In the genomic region with DNA sequence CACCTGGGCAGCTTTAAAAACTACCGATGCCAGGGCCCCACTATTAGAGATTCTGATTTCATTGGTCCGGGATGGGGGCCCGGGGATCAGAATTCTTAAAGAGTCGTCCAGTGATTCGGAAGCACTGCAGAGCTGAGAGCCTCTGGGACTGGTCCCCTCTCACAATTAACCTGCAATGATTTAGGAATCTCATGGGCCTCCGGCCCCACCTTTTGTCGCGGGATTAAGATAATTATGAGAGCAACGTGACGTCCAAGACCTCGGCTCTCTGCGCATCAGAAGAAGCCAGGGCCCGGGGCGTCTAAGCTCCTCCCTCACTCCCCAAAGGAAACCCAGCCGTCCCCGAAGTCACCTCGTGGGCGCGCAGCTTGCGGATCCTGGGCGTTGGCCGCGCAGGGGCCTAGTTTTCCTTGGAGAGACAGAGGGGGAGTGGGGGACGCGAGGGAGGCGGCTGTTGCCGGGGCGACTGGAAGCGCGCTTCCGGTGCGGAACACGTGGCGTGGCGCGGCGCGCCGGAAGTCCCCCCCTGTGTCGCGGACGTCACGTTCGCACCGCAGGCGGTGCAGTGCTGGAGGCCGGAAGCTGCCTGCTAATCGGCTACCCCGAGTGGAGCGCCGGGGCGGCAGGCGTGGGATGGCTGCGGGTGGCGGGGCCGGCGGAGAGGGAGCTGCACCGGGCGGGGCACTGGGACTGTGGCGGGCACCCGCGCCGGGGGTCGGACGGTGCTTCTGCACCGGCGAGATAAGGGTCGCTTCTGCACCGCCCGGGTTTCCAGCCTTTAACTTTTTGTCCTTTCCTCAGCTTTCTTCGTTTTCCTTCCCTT, we compare ENCODE assay signal across 8 cellular contexts. TPM values are rescaled to one million over a fixed set of nuclear protein-coding genes. Genes with fewer than 3 reads are reported as not detected.
DNase-seq lines count a peak whose midpoint lies in the region; ATAC-seq and TF ChIP-seq lines count a peak whose summit lies in the region.

A gene with protein sequence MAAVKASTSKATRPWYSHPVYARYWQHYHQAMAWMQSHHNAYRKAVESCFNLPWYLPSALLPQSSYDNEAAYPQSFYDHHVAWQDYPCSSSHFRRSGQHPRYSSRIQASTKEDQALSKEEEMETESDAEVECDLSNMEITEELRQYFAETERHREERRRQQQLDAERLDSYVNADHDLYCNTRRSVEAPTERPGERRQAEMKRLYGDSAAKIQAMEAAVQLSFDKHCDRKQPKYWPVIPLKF (minus strand): TSS at position 468 of the 823 bp plus-strand sequence. CDS start 8,414 bp downstream, outside the sequence.

- intact Hi-C loops in natural killer cell (cut with micrococcal nuclease): loop anchor here (1.0 to 10.0 kb wide), 3 partner anchors 376 to 1215 kb away; a partner anchor contains a TSS

- H3K27ac Mint-ChIP-seq in activated T-helper 17 cell treated with anti-CD3 and anti-CD28 coated beads, Interleukin-2, amount 50 U/mL, for 72 hours: peak within 1 kb of the TSS; percentile 97
- H3K27ac Mint-ChIP-seq in natural killer cell: peak within 1 kb of the TSS; percentile 89 to 93

- peak within 1 kb of the TSS; percentile 71 for H3K27ac ChIP-seq in KOPT-K1 (ENCODE audit: low read depth, low read length, poor library complexity, severe bottlenecking)

- H3K9me3 Mint-ChIP-seq in activated T-helper 17 cell treated with anti-CD3 and anti-CD28 coated beads, Interleukin-2, amount 50 U/mL, for 72 hours: no peaks in the 10 kb centered on the region
- no peaks in the 10 kb centered on the region for H3K9me3 Mint-ChIP-seq in natural killer cell

- H3K36me3 Mint-ChIP-seq in activated T-helper 17 cell treated with anti-CD3 and anti-CD28 coated beads, Interleukin-2, amount 50 U/mL, for 72 hours (ENCODE audit: low read depth): peaks cover 12% of the 10 kb centered on the region
- no peaks in the 10 kb centered on the region for H3K36me3 Mint-ChIP-seq in natural killer cell

- peak; percentile 72 for ATAC-seq in GM21737 (IDR thresholded peaks at IDR 0.05; ENCODE audit: unreplicated experiment)
- peak; percentile 82 for ATAC-seq in activated T-helper 17 cell treated with anti-CD3 and anti-CD28 coated beads, Interleukin-2, amount 50 U/mL, for 72 hours (replicated peaks)
- ATAC-seq in natural killer cell: peak; percentile 93 to 99 (median 97)

- H3K4me1 Mint-ChIP-seq in activated T-helper 17 cell treated with anti-CD3 and anti-CD28 coated beads, Interleukin-2, amount 50 U/mL, for 72 hours: peaks cover 17% of the 10 kb centered on the region
- peaks cover 12 to 18% of the 10 kb centered on the region in 2 donors for H3K4me1 Mint-ChIP-seq in natural killer cell

- no peaks in the 10 kb centered on the region for H3K36me3 ChIP-seq in KOPT-K1 (ENCODE audit: insufficient read depth, low read length)

- peak within 1 kb of the TSS; percentile 92 for H3K4me3 Mint-ChIP-seq in activated T-helper 17 cell treated with anti-CD3 and anti-CD28 coated beads, Interleukin-2, amount 50 U/mL, for 72 hours
- peak within 1 kb of the TSS; percentile 97 for H3K4me3 Mint-ChIP-seq in natural killer cell

- no peak for TF ChIP-seq CTCF in natural killer cell (IDR thresholded peaks at IDR 0.05)

- H3K9me3 ChIP-seq in KOPT-K1 (ENCODE audit: insufficient read depth, low read length, poor library complexity, severe bottlenecking): no peaks in the 10 kb centered on the region

- DNase-seq in DMS79 (lab: John Stamatoyannopoulos, UW) (peak; percentile 62), RPMI7951 (ENCODE audit: low read depth) (peak; percentile 91), fibroblast of peridontal ligament (ENCODE audit: extremely low read depth) (peak; percentile 75), natural killer cell (peak; percentile 79)
- peak; percentile 80 for DNase-seq in stimulated activated naive CD4-positive, alpha-beta T cell treated with Interleukin-2 at 50 U/mL for 16 hours (lab: John Stamatoyannopoulos, UW)

- H3K27me3 Mint-ChIP-seq in activated T-helper 17 cell treated with anti-CD3 and anti-CD28 coated beads, Interleukin-2, amount 50 U/mL, for 72 hours: peaks cover 3% of the 10 kb centered on the region
- H3K27me3 Mint-ChIP-seq in natural killer cell (ENCODE audit: low read depth in 2 of 2): peaks cover 6 to 11% of the 10 kb centered on the region in 2 donors

RNA-seq across cellular contexts. Expression of the gene that starts here (rescaled TPM):
- total RNA-seq in RPMI7951 (2014; rRNA removed; shearing (Covaris generic)): 18.5 and 20.1 TPM in 2 replicates
- 10 to 100 TPM; 11.3 to 13.0 TPM for total RNA-seq in activated T-helper 17 cell treated with anti-CD3 and anti-CD28 coated beads, Interleukin-2, amount 50 U/mL, for 72 hours
- 10 to 100 TPM in 1 of 3 donors, 1 to 10 TPM in 2; 8.8 to 13.4 (median 9.7) TPM for total RNA-seq in natural killer cell

Comparison
In these comparisons a context has a peak if more than half of its experiments do, and no peak if none do; other contexts are left out.
1. Peak in every context shown above with its lines: DNase-seq, ATAC-seq and H3K27ac ChIP-seq.